20 cellular contexts compared by ENCODE assay signal in the genomic region with DNA sequence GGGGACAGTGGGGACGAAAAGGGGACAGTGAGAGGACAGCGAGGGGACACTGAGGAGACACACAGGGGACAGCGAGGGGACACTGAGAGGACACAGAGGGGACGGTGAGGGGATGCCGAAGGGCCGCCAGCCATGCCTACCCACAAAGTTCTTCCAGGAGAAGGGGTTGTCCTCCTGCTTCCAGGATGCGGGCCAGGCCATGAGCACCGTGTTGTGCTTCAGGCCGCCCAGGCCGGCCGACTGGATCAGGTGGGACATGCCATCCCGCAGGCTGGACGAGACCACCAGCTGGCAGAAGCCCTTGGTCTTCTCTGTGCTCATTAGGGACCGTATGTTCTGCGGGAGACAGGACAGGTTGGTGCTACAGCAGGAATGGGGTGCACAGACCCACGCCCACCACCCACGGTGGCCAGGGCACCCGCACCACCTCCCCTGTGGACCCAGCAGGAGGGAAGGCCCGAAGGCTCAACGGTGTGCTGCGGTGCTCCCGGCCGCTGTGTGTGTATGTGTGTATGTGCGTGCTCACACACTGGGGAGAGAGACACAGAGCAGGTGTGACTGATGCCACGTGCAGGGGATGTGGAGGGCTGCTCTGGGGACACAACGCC. TPM values are rescaled to one million over a fixed set of nuclear protein-coding genes. Genes with fewer than 3 reads are reported as not detected.
"Had no signal": no experiment of that assay in that cellular context is flagged by ENCODE, and none has a peak within 500 bp of the region (broad histone marks: within the 10 kb centered on the region; RNA-seq: fewer than 3 reads in every experiment).

No MANE protein-coding gene starts in this region.

- DNase-seq: activated CD4-positive, alpha-beta T cell treated with anti-CD3 and anti-CD28 coated beads, Interleukin-2, amount 50 U/mL, for 1 hour; activated CD4-positive, CD25-positive, alpha-beta regulatory T cell treated with anti-CD3 and anti-CD28 coated beads, Interleukin-2, amount 50 U/mL, for 72 hours; activated CD8-positive, alpha-beta memory T cell treated with anti-CD3 and anti-CD28 coated beads, Interleukin-2, amount 50 U/mL, for 4 hours; activated effector memory CD4-positive, alpha-beta T cell treated with Interleukin-2 at 50 U/mL for 16 hours; activated T-cell treated with anti-CD3 and anti-CD28 coated beads, Interleukin-2, amount 50 U/mL, for 48 hours; cerebellar nuclear complex; cortex of kidney; gastrocnemius medialis; lower lobe of right lung; sigmoid colon; stimulated activated CD8-positive, alpha-beta memory T cell treated with anti-CD3 and anti-CD28 coated beads, Interleukin-4, amount 100 ng/mL, for 48 hours; stimulated activated naive CD4-positive, alpha-beta T cell; substantia nigra; SW 1271; T-helper 2 cell; tibial artery had no signal

- H3K4me1 ChIP-seq: ascending aorta, gastrocnemius medialis, lower lobe of right lung, pancreas, sigmoid colon, tibial artery had no signal

- ATAC-seq: gastrocnemius medialis, heart left ventricle, lower lobe of right lung, pancreas had no signal

- H3K9me3 ChIP-seq: ascending aorta, gastrocnemius medialis, heart left ventricle, lower lobe of right lung, pancreas, sigmoid colon, tibial artery had no signal

- H3K27me3 ChIP-seq: ascending aorta, gastrocnemius medialis, heart left ventricle, pancreas, sigmoid colon, tibial artery had no signal

- H3K27ac ChIP-seq: ascending aorta, gastrocnemius medialis, heart left ventricle, lower lobe of right lung, pancreas, sigmoid colon, tibial artery, VCaP had no signal

- H3K4me3 ChIP-seq: ascending aorta, gastrocnemius medialis, heart left ventricle, lower lobe of right lung, pancreas, sigmoid colon, tibial artery had no signal

- H3K36me3 ChIP-seq: gastrocnemius medialis had no signal

RNA-seq across cellular contexts. Expression of gene NKD2, which starts 56.6 kb away (rescaled TPM):
- total RNA-seq: gastrocnemius medialis had no signal
